Comparison of ENCODE assay signal across 8 cellular contexts in genomic region chr3:195900426-195901355, GRCh38. TPM values are rescaled to one million over a fixed set of nuclear protein-coding genes. Genes with fewer than 3 reads are reported as not detected.
DNase-seq lines count a peak whose midpoint lies in the region; ATAC-seq and TF ChIP-seq lines count a peak whose summit lies in the region.

No MANE protein-coding gene starts in this region.

- DNase-seq in Ammon's horn (ENCODE audit: low spot score) = peak; percentile 97
- DNase-seq in Kasumi-1 (lab: John Stamatoyannopoulos, UW) = peak; percentile 36 to 41
- DNase-seq in activated T-helper 2 cell treated with anti-CD3 and anti-CD28 coated beads, Interferon-gamma antibody, Interleukin-2, Interleukin-4, amounts not matched to agents 10 μg/mL and 5 μg/mL and 100 μg/mL, durations not matched to agents 14 hours and 24 hours and 36 hours (ENCODE audit: low spot score) = peak; percentile 49
- peak; percentile 57 for DNase-seq in left ventricle myocardium inferior
- peak; percentile 68 for DNase-seq in stimulated activated CD4-positive, alpha-beta T cell treated with anti-CD3 and anti-CD28 coated beads, Interleukin-15, amount 100 ng/mL, for 24 hours
- no peak for DNase-seq in NCI-H2227 (lab: John Stamatoyannopoulos, UW; ENCODE audit: unreplicated experiment)
- no peak for DNase-seq in iPS-NIHi11 (ENCODE audit: low spot score)

- peak overlapping the region; percentile 67 for H3K27ac Mint-ChIP-seq in activated T-helper 2 cell treated with anti-CD3 and anti-CD28 coated beads, Interferon-gamma antibody, Interleukin-2, Interleukin-4, amounts not matched to agents 10 μg/mL and 5 μg/mL and 100 μg/mL, durations not matched to agents 14 hours and 24 hours and 36 hours

- no peaks in the 10 kb centered on the region for H3K36me3 ChIP-seq in left ventricle myocardium inferior

- no peaks in the 10 kb centered on the region for H3K27me3 ChIP-seq in left ventricle myocardium inferior (ENCODE audit: low read depth)

- peak overlapping the region; percentile 38 for H3K27ac ChIP-seq in left ventricle myocardium inferior (replicated peaks)

- ATAC-seq in GM19463 (IDR thresholded peaks at IDR 0.05; ENCODE audit: unreplicated experiment) = peak; percentile 56

- H3K27me3 Mint-ChIP-seq in activated T-helper 2 cell treated with anti-CD3 and anti-CD28 coated beads, Interferon-gamma antibody, Interleukin-2, Interleukin-4, amounts not matched to agents 10 μg/mL and 5 μg/mL and 100 μg/mL, durations not matched to agents 14 hours and 24 hours and 36 hours (ENCODE audit: low read depth) = no peaks in the 10 kb centered on the region

- H3K4me3 ChIP-seq in left ventricle myocardium inferior = no peak overlapping the region

- H3K4me1 ChIP-seq in left ventricle myocardium inferior = peaks cover 21% of the 10 kb centered on the region

- H3K36me3 Mint-ChIP-seq in activated T-helper 2 cell treated with anti-CD3 and anti-CD28 coated beads, Interferon-gamma antibody, Interleukin-2, Interleukin-4, amounts not matched to agents 10 μg/mL and 5 μg/mL and 100 μg/mL, durations not matched to agents 14 hours and 24 hours and 36 hours (ENCODE audit: low read depth) = peaks cover 33% of the 10 kb centered on the region

- no peaks in the 10 kb centered on the region for H3K9me3 Mint-ChIP-seq in activated T-helper 2 cell treated with anti-CD3 and anti-CD28 coated beads, Interferon-gamma antibody, Interleukin-2, Interleukin-4, amounts not matched to agents 10 μg/mL and 5 μg/mL and 100 μg/mL, durations not matched to agents 14 hours and 24 hours and 36 hours

- no peaks in the 10 kb centered on the region for H3K9me3 ChIP-seq in left ventricle myocardium inferior (replicated peaks)

- H3K4me1 Mint-ChIP-seq in activated T-helper 2 cell treated with anti-CD3 and anti-CD28 coated beads, Interferon-gamma antibody, Interleukin-2, Interleukin-4, amounts not matched to agents 10 μg/mL and 5 μg/mL and 100 μg/mL, durations not matched to agents 14 hours and 24 hours and 36 hours (ENCODE audit: low read depth) = peaks cover 73% of the 10 kb centered on the region

- TF ChIP-seq CTCF in left ventricle myocardium inferior (IDR thresholded peaks at IDR 0.05; ENCODE audit: borderline replicate concordance) = no peak

- peak overlapping the region; percentile 41 for H3K4me3 Mint-ChIP-seq in activated T-helper 2 cell treated with anti-CD3 and anti-CD28 coated beads, Interferon-gamma antibody, Interleukin-2, Interleukin-4, amounts not matched to agents 10 μg/mL and 5 μg/mL and 100 μg/mL, durations not matched to agents 14 hours and 24 hours and 36 hours (ENCODE audit: low read depth)

- intact Hi-C loops in activated T-helper 2 cell treated with anti-CD3 and anti-CD28 coated beads, Interferon-gamma antibody, Interleukin-2, Interleukin-4, amounts not matched to agents 10 μg/mL and 5 μg/mL and 100 μg/mL, durations not matched to agents 14 hours and 24 hours and 36 hours (cut with micrococcal nuclease) = no loop called here
- intact Hi-C loops in left ventricle myocardium inferior (cut with micrococcal nuclease) = no loop called here

RNA-seq across cellular contexts. Expression of gene TNK2, which starts 7.7 kb away (rescaled TPM):
- total RNA-seq in activated T-helper 2 cell treated with anti-CD3 and anti-CD28 coated beads, Interferon-gamma antibody, Interleukin-2, Interleukin-4, amounts not matched to agents 10 μg/mL and 5 μg/mL and 100 μg/mL, durations not matched to agents 14 hours and 24 hours and 36 hours = 122 and 123 TPM in 2 replicates
- 33.2 TPM for total RNA-seq in left ventricle myocardium inferior

Comparison
In these comparisons a context has a peak if more than half of its experiments do, and no peak if none do; other contexts are left out.
1. DNase-seq: peak in Ammon's horn (single experiment), Kasumi-1 (2 of 2), activated T-helper 2 cell treated with anti-CD3 and anti-CD28 coated beads, Interferon-gamma antibody, Interleukin-2, Interleukin-4, amounts not matched to agents 10 μg/mL and 5 μg/mL and 100 μg/mL, durations not matched to agents 14 hours and 24 hours and 36 hours (single experiment), left ventricle myocardium inferior (single experiment) and stimulated activated CD4-positive, alpha-beta T cell treated with anti-CD3 and anti-CD28 coated beads, Interleukin-15, amount 100 ng/mL, for 24 hours (single experiment); none in NCI-H2227 (single experiment) and iPS-NIHi11 (single experiment).